15 cellular contexts compared by ENCODE assay signal in genomic region chr7:102638848-102639247, GRCh38. TPM values are rescaled to one million over a fixed set of nuclear protein-coding genes. Genes with fewer than 3 reads are reported as not detected.
DNase-seq lines count a peak whose midpoint lies in the region; ATAC-seq, FAIRE-seq and TF ChIP-seq lines count a peak whose summit lies in the region.
"Not testable (repeated sequence)": the region's sequence is repeated elsewhere in the genome, so short reads cannot be mapped to it uniquely, and the experiment has no call there.
"Had no signal": no experiment of that assay in that cellular context is flagged by ENCODE, and none has a peak within 500 bp of the region (broad histone marks: within the 10 kb centered on the region; RNA-seq: fewer than 3 reads in every experiment).

No MANE protein-coding gene starts in this region.

- FAIRE-seq in pancreas (lab: Jason Lieb, UNC) = not testable (repeated sequence)

- not testable (repeated sequence) for H3K9me3 ChIP-seq in Peyer's patch, pancreas, uterus

- not testable (repeated sequence) for H3K4me3 ChIP-seq in Peyer's patch, pancreas, uterus

- not testable (repeated sequence) for TF ChIP-seq POLR2A in Peyer's patch (IDR thresholded peaks at IDR 0.05); uterus (IDR thresholded peaks at IDR 0.05)

- ATAC-seq in GM18502 (IDR thresholded peaks at IDR 0.05; ENCODE audit: poor library complexity, unreplicated experiment) (peak; percentile 16), HG02798 (IDR thresholded peaks at IDR 0.05; ENCODE audit: poor library complexity, unreplicated experiment) (peak; percentile 3), esophagus mucosa (peak; percentile 2), pancreas (peak in 2 of 4 donors; percentile 8 to 14)

- DNase-seq in Peyer's patch (peak; percentile 12 to 30 (median 13)), left kidney (ENCODE audit: low read depth, low spot score) (peak; percentile 0), pancreas (peak in 4 of 6 donors; percentile 6 to 49 (median 30)), uterus (peak; percentile 15 to 17)
- DNase-seq in activated CD8-positive, alpha-beta memory T cell treated with anti-CD3 and anti-CD28 coated beads, Interleukin-2, amount 50 U/mL, for 48 hours = peak; percentile 55

- not testable (repeated sequence) for H3K36me3 ChIP-seq in Peyer's patch, pancreas, uterus

- intact Hi-C loops in pancreas (cut with DNase I); uterus (cut with DNase I; ENCODE audit: low total_unique reads): not testable (repeated sequence)

- not testable (repeated sequence) for H3K27me3 ChIP-seq in Peyer's patch, pancreas, uterus

- not testable (repeated sequence) for H3K4me1 ChIP-seq in Peyer's patch, pancreas, uterus

- not testable (repeated sequence) for H3K27ac ChIP-seq in Peyer's patch, pancreas, uterus

- 88 to 94% methylated on average over 7 of the region's 11 CpGs for whole genome bisulfite sequencing in pancreas, 2 donors

- not testable (repeated sequence) for TF ChIP-seq CTCF in Peyer's patch (IDR thresholded peaks at IDR 0.05); pancreas (IDR thresholded peaks at IDR 0.05); uterus (IDR thresholded peaks at IDR 0.05)

RNA-seq across cellular contexts. Expression of gene UPK3BL1, which starts 3.7 kb away (rescaled TPM):
- total RNA-seq in Peyer's patch (10 to 100 TPM; 20.7 to 88.3 (median 41.8) TPM), esophagus mucosa (304 TPM), pancreas (10 to 100 TPM in 2 of 6 donors, 1 to 10 TPM in 4; 2.9 to 11.8 (median 5.5) TPM), uterus (10 to 100 TPM in 3 of 4 donors, not detected in 1; 16.0 to 31.8 (median 19.6) TPM)
- 100 to 1,000 TPM in 1 of 2 donors, 10 to 100 TPM in 1; 72.2 to 168 TPM for polyA plus RNA-seq in pancreas

RNA-seq across cellular contexts. Expression of gene SPDYE2B, which starts 11.3 kb away (rescaled TPM):
- total RNA-seq in Peyer's patch (not detected), esophagus mucosa (not detected), pancreas (not detected), uterus (not detected)
- not detected for polyA plus RNA-seq in pancreas
- total RNA-seq: cardiac muscle cell; CD4-positive, CD25-positive, alpha-beta regulatory T cell; esophagus squamous epithelium; LHCN-M2; lung microvascular endothelial cell; naive thymus-derived CD4-positive, alpha-beta T cell; smooth muscle cell had no signal
- polyA plus RNA-seq: naive thymus-derived CD4-positive, alpha-beta T cell; smooth muscle cell had no signal

RNA-seq across cellular contexts. Expression of gene RASA4, which starts 22.3 kb away (rescaled TPM):
- total RNA-seq in Peyer's patch (100 to 1,000 TPM in 2 of 4 donors, 10 to 100 TPM in 2; 43.8 to 187 (median 123) TPM), esophagus mucosa (13.2 TPM), pancreas (10 to 100 TPM in 5 of 6 donors, 1 to 10 TPM in 1; 8.7 to 33.8 (median 18.1) TPM), uterus (100 to 1,000 TPM in 1 of 4 donors, 10 to 100 TPM in 3; 31.4 to 283 (median 51.4) TPM)
- polyA plus RNA-seq in pancreas = 100 to 1,000 TPM in 1 of 2 donors, 10 to 100 TPM in 1; 60.8 to 128 TPM

RNA-seq across cellular contexts. Expression of gene POLR2J2, which starts 32.6 kb away (rescaled TPM):
- 10 to 100 TPM in 1 of 4 donors, 1 to 10 TPM in 3; 2.6 to 27.4 (median 5.3) TPM for total RNA-seq in Peyer's patch
- 3.3 TPM for total RNA-seq in esophagus mucosa
- total RNA-seq in pancreas = 1 to 10 TPM; 1.4 to 9.7 (median 3.7) TPM
- 1 to 10 TPM; 5.1 to 6.1 TPM for polyA plus RNA-seq in pancreas
- 10 to 100 TPM in 2 of 4 donors, 1 to 10 TPM in 2; 1.0 to 33.5 (median 7.5) TPM for total RNA-seq in uterus

Comparison
In these comparisons a context has a peak if more than half of its experiments do, and no peak if none do; other contexts are left out.
1. DNase-seq: peak in every context shown above with its lines; median percentile 55 in activated CD8-positive, alpha-beta memory T cell treated with anti-CD3 and anti-CD28 coated beads, Interleukin-2, amount 50 U/mL, for 48 hours; 30 in pancreas; 16 in uterus; 13 in Peyer's patch; 0 in left kidney.